8 cellular contexts compared by ENCODE assay signal in genomic region chr17:79188048-79188447, GRCh38.
DNase-seq lines count a peak whose midpoint lies in the region; ATAC-seq and TF ChIP-seq lines count a peak whose summit lies in the region.

No MANE protein-coding gene starts in this region.

- TF ChIP-seq CTCF in GM10248 (IDR thresholded peaks at IDR 0.05; ENCODE audit: control extremely low read depth, extremely low read depth, low read depth, missing control alignments) (peak; percentile 58), LNCAP (IDR thresholded peaks at IDR 0.05) (peak; percentile 73), body of pancreas (IDR thresholded peaks at IDR 0.05) (peak; percentile 20 to 65 (median 49)), mesothelial cell of epicardium (IDR thresholded peaks at IDR 0.05; ENCODE audit: unreplicated experiment) (peak; percentile 38)

- H3K4me3 Mint-ChIP-seq in mesothelial cell of epicardium, result no peak overlapping the region

- H3K36me3 ChIP-seq in body of pancreas (replicated peaks in 1 of 2; ENCODE audit: insufficient read depth in 1 of 2, low read depth in 2 of 2), result no peaks in the 10 kb centered on the region

- intact Hi-C loops in body of pancreas (cut with DNase I), result loop anchor here (5.0 kb wide), 1 partner anchor 199 kb away; no protein-coding TSS in a partner anchor

- DNase-seq in GM10248 (ENCODE audit: extremely low spot score) (peak; percentile 71), body of pancreas (peak; percentile 12 to 46 (median 32)), mesothelial cell of epicardium (ENCODE audit: low spot score in 2 of 2, unreplicated experiment in 2 of 2) (no peak), SKM-1 treated with dmso at 0.1 percent for 144 hours (lab: John Stamatoyannopoulos, UW; ENCODE audit: unreplicated experiment) (no peak), COLO668 (lab: John Stamatoyannopoulos, UW; ENCODE audit: unreplicated experiment) (no peak)
- no peak for DNase-seq in activated effector memory CD4-positive, alpha-beta T cell treated with Interleukin-2 at 50 U/mL for 16 hours

- H3K27ac Mint-ChIP-seq in mesothelial cell of epicardium, result no peak overlapping the region

- 8 to 12% methylated on average over 7 to 14 of the region's 14 CpGs for WGBS in body of pancreas, 2 donors

- no peak overlapping the region for H3K4me3 ChIP-seq in body of pancreas

- TF ChIP-seq POLR2A in body of pancreas (IDR thresholded peaks at IDR 0.05), result no peak

- H3K27me3 ChIP-seq in body of pancreas, result peaks cover 0 to 8% of the 10 kb centered on the region in 2 donors

- CTCF ChIA-PET in GM10248 (lab: Yijun Ruan, JAX), result interaction anchor here (0.8 to 8.5 kb wide), 3 partner anchors 197 to 213 kb away, joined by 3 to 132 read pairs (median 4); no protein-coding TSS in a partner anchor

- peaks cover 3% of the 10 kb centered on the region for H3K4me1 Mint-ChIP-seq in mesothelial cell of epicardium

- no peak overlapping the region for H3K27ac ChIP-seq in body of pancreas

- peaks cover 99% of the 10 kb centered on the region for H3K27me3 Mint-ChIP-seq in mesothelial cell of epicardium (ENCODE audit: low read depth)

- peaks cover 6% of the 10 kb centered on the region for H3K4me1 ChIP-seq in body of pancreas

- ATAC-seq in body of pancreas (peak; percentile 51), HG03175 (IDR thresholded peaks at IDR 0.05; ENCODE audit: unreplicated experiment) (no peak)

- H3K36me3 Mint-ChIP-seq in mesothelial cell of epicardium, result no peaks in the 10 kb centered on the region

- H3K9me3 ChIP-seq in body of pancreas, result no peaks in the 10 kb centered on the region

- no peaks in the 10 kb centered on the region for H3K9me3 Mint-ChIP-seq in mesothelial cell of epicardium

- POLR2A ChIA-PET in GM10248 (lab: Yijun Ruan, JAX), result no interaction called here

Comparison
In these comparisons a context has a peak if more than half of its experiments do, and no peak if none do; other contexts are left out.
1. DNase-seq: peak in GM10248 (single experiment) and body of pancreas (4 of 4); none in mesothelial cell of epicardium (0 of 2), SKM-1 treated with dmso at 0.1 percent for 144 hours (single experiment), COLO668 (single experiment) and activated effector memory CD4-positive, alpha-beta T cell treated with Interleukin-2 at 50 U/mL for 16 hours (single experiment).
2. Peak in every context shown above with its lines, with median percentiles within 50 percentile points of each other: CTCF ChIP-seq.